ENCODE assay signal across 13 cellular contexts in genomic region chr1:215523128-215523861, GRCh38. TPM values are rescaled to one million over a fixed set of nuclear protein-coding genes. Genes with fewer than 3 reads are reported as not detected.
DNase-seq lines count a peak whose midpoint lies in the region; TF ChIP-seq lines count a peak whose summit lies in the region.
"Had no signal": no experiment of that assay in that cellular context is flagged by ENCODE, and none has a peak within 500 bp of the region (broad histone marks: within the 10 kb centered on the region; RNA-seq: fewer than 3 reads in every experiment).

No MANE protein-coding gene starts in this region.

- H4K20me1 ChIP-seq in osteoblast (ENCODE audit: insufficient read depth, low read length), result no peaks in the 10 kb centered on the region

- no peak overlapping the region for H3K27ac Mint-ChIP-seq in activated T-helper 2 cell treated with anti-CD3 and anti-CD28 coated beads, Interferon-gamma antibody, Interleukin-2, Interleukin-4, amounts not matched to agents 10 μg/mL and 5 μg/mL and 100 μg/mL, durations not matched to agents 14 hours and 24 hours and 36 hours

- no peaks in the 10 kb centered on the region for H3K27me3 ChIP-seq in osteoblast (ENCODE audit: insufficient read depth, low read length)
- H3K27me3 ChIP-seq: tibial artery had no signal

- H3K27ac ChIP-seq in osteoblast (ENCODE audit: low read depth, low read length), result no peak overlapping the region
- H3K27ac ChIP-seq: tibial artery had no signal

- no peaks in the 10 kb centered on the region for H3K79me2 ChIP-seq in osteoblast (ENCODE audit: insufficient read depth, low read length)

- H3K4me3 Mint-ChIP-seq in activated T-helper 2 cell treated with anti-CD3 and anti-CD28 coated beads, Interferon-gamma antibody, Interleukin-2, Interleukin-4, amounts not matched to agents 10 μg/mL and 5 μg/mL and 100 μg/mL, durations not matched to agents 14 hours and 24 hours and 36 hours (ENCODE audit: low read depth), result no peak overlapping the region

- intact Hi-C loops in activated T-helper 2 cell treated with anti-CD3 and anti-CD28 coated beads, Interferon-gamma antibody, Interleukin-2, Interleukin-4, amounts not matched to agents 10 μg/mL and 5 μg/mL and 100 μg/mL, durations not matched to agents 14 hours and 24 hours and 36 hours (cut with micrococcal nuclease), result loop anchor here (10.0 kb wide), 1 partner anchor 438 kb away; the partner anchor contains the start of gene KCNK2

- peak overlapping the region; percentile 71 for H2AFZ ChIP-seq in osteoblast (ENCODE audit: low read length)

- peak overlapping the region; percentile 14 for H3K4me3 ChIP-seq in osteoblast (ENCODE audit: insufficient read depth, low read length)
- H3K4me3 ChIP-seq: tibial artery had no signal

- DNase-seq in DMS 273 (lab: John Stamatoyannopoulos, UW; ENCODE audit: unreplicated experiment), result peak; percentile 44
- no peak for DNase-seq in DMS 273 treated with DMSO at 0.1 percent for 48 hours (lab: John Stamatoyannopoulos, UW)
- DNase-seq in NCI-H1694 treated with DMSO at 0.1 percent for 48 hours (lab: John Stamatoyannopoulos, UW), result peak; percentile 37
- DNase-seq in dermis blood vessel endothelial cell, result peak; percentile 42
- DNase-seq in osteoblast (ENCODE audit: insufficient read length, low spot score, missing footprints), result no peak
- DNase-seq in activated T-helper 2 cell treated with anti-CD3 and anti-CD28 coated beads, Interferon-gamma antibody, Interleukin-2, Interleukin-4, amounts not matched to agents 10 μg/mL and 5 μg/mL and 100 μg/mL, durations not matched to agents 14 hours and 24 hours and 36 hours (ENCODE audit: low spot score), result no peak
- no peak for DNase-seq in stimulated activated CD4-positive, alpha-beta T cell treated with anti-CD3 and anti-CD28 coated beads, Interleukin-2, amount 100 ng/mL, for 24 hours
- no peak for DNase-seq in DMS114 treated with DMSO at 0.1 percent for 48 hours (lab: John Stamatoyannopoulos, UW; ENCODE audit: unreplicated experiment)
- DNase-seq: 8988T; activated T-cell treated with anti-CD3 and anti-CD28 coated beads, Interleukin-2, amount 50 U/mL, for 1 hour; NCI-H345; T-helper 2 cell; tibial artery had no signal

- TF ChIP-seq CTCF in osteoblast (IDR thresholded peaks at IDR 0.05; ENCODE audit: extremely low read depth, low read depth, low read length), result peak; percentile 50

- H3K36me3 Mint-ChIP-seq in activated T-helper 2 cell treated with anti-CD3 and anti-CD28 coated beads, Interferon-gamma antibody, Interleukin-2, Interleukin-4, amounts not matched to agents 10 μg/mL and 5 μg/mL and 100 μg/mL, durations not matched to agents 14 hours and 24 hours and 36 hours (ENCODE audit: low read depth), result no peaks in the 10 kb centered on the region

- no peaks in the 10 kb centered on the region for H3K9me3 Mint-ChIP-seq in activated T-helper 2 cell treated with anti-CD3 and anti-CD28 coated beads, Interferon-gamma antibody, Interleukin-2, Interleukin-4, amounts not matched to agents 10 μg/mL and 5 μg/mL and 100 μg/mL, durations not matched to agents 14 hours and 24 hours and 36 hours

- peaks cover 5% of the 10 kb centered on the region for H3K27me3 Mint-ChIP-seq in activated T-helper 2 cell treated with anti-CD3 and anti-CD28 coated beads, Interferon-gamma antibody, Interleukin-2, Interleukin-4, amounts not matched to agents 10 μg/mL and 5 μg/mL and 100 μg/mL, durations not matched to agents 14 hours and 24 hours and 36 hours (ENCODE audit: low read depth)

- peaks cover 3% of the 10 kb centered on the region for H3K4me1 ChIP-seq in osteoblast (ENCODE audit: insufficient read depth, low read length)
- H3K4me1 ChIP-seq: tibial artery had no signal

- no peaks in the 10 kb centered on the region for H3K36me3 ChIP-seq in osteoblast (ENCODE audit: insufficient read depth, low read length)
- H3K36me3 ChIP-seq: tibial artery had no signal

- no peaks in the 10 kb centered on the region for H3K4me1 Mint-ChIP-seq in activated T-helper 2 cell treated with anti-CD3 and anti-CD28 coated beads, Interferon-gamma antibody, Interleukin-2, Interleukin-4, amounts not matched to agents 10 μg/mL and 5 μg/mL and 100 μg/mL, durations not matched to agents 14 hours and 24 hours and 36 hours (ENCODE audit: low read depth)

- H3K4me2 ChIP-seq in osteoblast (ENCODE audit: insufficient read depth, low read length), result peak overlapping the region; percentile 51

- H3K9me3 ChIP-seq in osteoblast (ENCODE audit: low read depth, low read length), result no peaks in the 10 kb centered on the region
- H3K9me3 ChIP-seq: tibial artery had no signal

RNA-seq across cellular contexts. Expression of gene KCTD3, which starts 43.8 kb away (rescaled TPM):
- total RNA-seq in dermis blood vessel endothelial cell (55.0 and 85.9 TPM in 2 replicates), osteoblast (48.9 and 55.7 TPM in 2 replicates)
- 6.6 and 6.8 TPM in 2 replicates for total RNA-seq in activated T-helper 2 cell treated with anti-CD3 and anti-CD28 coated beads, Interferon-gamma antibody, Interleukin-2, Interleukin-4, amounts not matched to agents 10 μg/mL and 5 μg/mL and 100 μg/mL, durations not matched to agents 14 hours and 24 hours and 36 hours

Comparison
In these comparisons a context has a peak if more than half of its experiments do, and no peak if none do; other contexts are left out.
1. DNase-seq: peak in DMS 273 (single experiment), NCI-H1694 treated with DMSO at 0.1 percent for 48 hours (single experiment) and dermis blood vessel endothelial cell (single experiment); none in DMS 273 treated with DMSO at 0.1 percent for 48 hours (single experiment), osteoblast (single experiment), activated T-helper 2 cell treated with anti-CD3 and anti-CD28 coated beads, Interferon-gamma antibody, Interleukin-2, Interleukin-4, amounts not matched to agents 10 μg/mL and 5 μg/mL and 100 μg/mL, durations not matched to agents 14 hours and 24 hours and 36 hours (single experiment), stimulated activated CD4-positive, alpha-beta T cell treated with anti-CD3 and anti-CD28 coated beads, Interleukin-2, amount 100 ng/mL, for 24 hours (0 of 2) and DMS114 treated with DMSO at 0.1 percent for 48 hours (single experiment).